10 cellular contexts compared by ENCODE assay signal in the genomic region with DNA sequence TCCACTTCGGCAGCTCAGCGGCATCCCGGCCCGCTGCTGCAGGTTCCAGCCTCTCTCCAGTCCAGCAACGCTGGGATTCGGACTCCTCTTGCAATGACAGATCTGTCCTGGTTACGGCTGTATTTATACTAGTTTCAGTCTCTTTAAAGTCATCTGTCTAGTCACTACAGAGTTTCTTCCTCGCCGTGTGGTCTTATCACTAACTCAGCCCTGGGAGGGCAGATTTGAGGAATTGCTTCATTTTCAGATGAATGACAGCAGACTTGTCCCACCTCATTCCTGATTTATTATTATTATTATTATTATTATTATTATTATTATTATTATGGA. TPM values are rescaled to one million over a fixed set of nuclear protein-coding genes. Genes with fewer than 3 reads are reported as not detected.
DNase-seq lines count a peak whose midpoint lies in the region; ATAC-seq and TF ChIP-seq lines count a peak whose summit lies in the region.
"Had no signal": no experiment of that assay in that cellular context is flagged by ENCODE, and none has a peak within 500 bp of the region (broad histone marks: within the 10 kb centered on the region; RNA-seq: fewer than 3 reads in every experiment).

No MANE protein-coding gene starts in this region.

- peak overlapping the region; percentile 73 for H3K4me3 Mint-ChIP-seq in activated naive CD4-positive, alpha-beta T cell treated with anti-CD3 and anti-CD28 coated beads, Interleukin-2, amount 10 ng/mL, durations not matched to agents 7 days and 5 days
- peak overlapping the region; percentile 55 for H3K4me3 Mint-ChIP-seq in activated naive CD8-positive, alpha-beta T cell treated with anti-CD3 and anti-CD28 coated beads, Interleukin-2, amount 50 U/mL, for 24 hours
- H3K4me3 Mint-ChIP-seq: dendritic cell treated with granulocyte-macrophage colony-stimulating factor and Interleukin-4, amounts not matched to agents 40 ng/mL and 50 ng/mL, for 4 days had no signal

- no peak for TF ChIP-seq CTCF in right lobe of liver (IDR thresholded peaks at IDR 0.05)
- no peak for TF ChIP-seq CTCF in upper lobe of left lung (IDR thresholded peaks at IDR 0.05)

- no peaks in the 10 kb centered on the region for H3K9me3 Mint-ChIP-seq in activated naive CD4-positive, alpha-beta T cell treated with anti-CD3 and anti-CD28 coated beads, Interleukin-2, amount 10 ng/mL, durations not matched to agents 7 days and 5 days
- H3K9me3 Mint-ChIP-seq in activated naive CD8-positive, alpha-beta T cell treated with anti-CD3 and anti-CD28 coated beads, Interleukin-2, amount 50 U/mL, for 24 hours, result no peaks in the 10 kb centered on the region
- H3K9me3 Mint-ChIP-seq: dendritic cell treated with granulocyte-macrophage colony-stimulating factor and Interleukin-4, amounts not matched to agents 40 ng/mL and 50 ng/mL, for 4 days had no signal

- 5% methylated on average over 2 of the region's 9 CpGs for WGBS in right lobe of liver (ENCODE audit: insufficient coverage, low coverage, low lambda C conversion rate, missing lambda C conversion rate)
- 7 to 9% methylated on average over 5 to 9 of the region's 9 CpGs for WGBS in upper lobe of left lung, 2 donors

- peaks cover 0 to 4% of the 10 kb centered on the region in 2 donors for H3K27me3 ChIP-seq in right lobe of liver
- H3K27me3 ChIP-seq in upper lobe of left lung, result peaks cover 0 to 18% (median 7%) of the 10 kb centered on the region in 4 donors

- no peak for ATAC-seq in activated naive CD8-positive, alpha-beta T cell treated with anti-CD3 and anti-CD28 coated beads, Interleukin-2, amount 50 U/mL, for 24 hours
- ATAC-seq in right lobe of liver (peak in 2 of 4 donors; percentile 10 to 17), upper lobe of left lung (ENCODE audit: low FRiP score in 2 of 2) (peak in 1 of 2 donors; percentile 1)

- peak overlapping the region; percentile 56 to 64 (median 59) for H3K4me3 ChIP-seq in right lobe of liver
- peak overlapping the region; percentile 18 to 81 (median 70) for H3K4me3 ChIP-seq in upper lobe of left lung

- TF ChIP-seq POLR2A in right lobe of liver (IDR thresholded peaks at IDR 0.05), result peak; percentile 9
- TF ChIP-seq POLR2A in upper lobe of left lung (IDR thresholded peaks at IDR 0.05), result no peak

- TF ChIP-seq EP300 in upper lobe of left lung (IDR thresholded peaks at IDR 0.05), result no peak

- H3K4me1 Mint-ChIP-seq in activated naive CD4-positive, alpha-beta T cell treated with anti-CD3 and anti-CD28 coated beads, Interleukin-2, amount 10 ng/mL, durations not matched to agents 7 days and 5 days, result peaks cover 30% of the 10 kb centered on the region
- peaks cover 15% of the 10 kb centered on the region for H3K4me1 Mint-ChIP-seq in activated naive CD8-positive, alpha-beta T cell treated with anti-CD3 and anti-CD28 coated beads, Interleukin-2, amount 50 U/mL, for 24 hours

- H3K27ac ChIP-seq in right lobe of liver, result no peak overlapping the region
- H3K27ac ChIP-seq in upper lobe of left lung, result no peak overlapping the region

- H3K36me3 Mint-ChIP-seq in activated naive CD4-positive, alpha-beta T cell treated with anti-CD3 and anti-CD28 coated beads, Interleukin-2, amount 10 ng/mL, durations not matched to agents 7 days and 5 days, result no peaks in the 10 kb centered on the region
- H3K36me3 Mint-ChIP-seq in activated naive CD8-positive, alpha-beta T cell treated with anti-CD3 and anti-CD28 coated beads, Interleukin-2, amount 50 U/mL, for 24 hours (ENCODE audit: low read depth), result no peaks in the 10 kb centered on the region

- H3K4me1 ChIP-seq in right lobe of liver, result peaks cover 0 to 17% (median 0%) of the 10 kb centered on the region in 4 donors
- peaks cover 12 to 32% (median 21%) of the 10 kb centered on the region in 4 donors for H3K4me1 ChIP-seq in upper lobe of left lung

- intact Hi-C loops in right lobe of liver (cut with DNase I), result no loop called here

- peaks cover 93% of the 10 kb centered on the region for H3K27me3 Mint-ChIP-seq in activated naive CD4-positive, alpha-beta T cell treated with anti-CD3 and anti-CD28 coated beads, Interleukin-2, amount 10 ng/mL, durations not matched to agents 7 days and 5 days
- H3K27me3 Mint-ChIP-seq in activated naive CD8-positive, alpha-beta T cell treated with anti-CD3 and anti-CD28 coated beads, Interleukin-2, amount 50 U/mL, for 24 hours, result peaks cover 75% of the 10 kb centered on the region

- H3K36me3 ChIP-seq in right lobe of liver (no peaks in the 10 kb centered on the region), upper lobe of left lung (no peaks in the 10 kb centered on the region)

- H3K9me3 ChIP-seq in right lobe of liver, result no peaks in the 10 kb centered on the region
- H3K9me3 ChIP-seq in upper lobe of left lung, result no peaks in the 10 kb centered on the region

- CTCF ChIA-PET in activated naive CD4-positive, alpha-beta T cell treated with anti-CD3 and anti-CD28 coated beads, Interleukin-2, amount 10 ng/mL, durations not matched to agents 7 days and 5 days (lab: Charles Lee), result no interaction called here

- DNase-seq in activated naive CD4-positive, alpha-beta T cell treated with anti-CD3 and anti-CD28 coated beads, Interleukin-2, amount 10 ng/mL, durations not matched to agents 7 days and 5 days, result no peak
- DNase-seq in activated naive CD4-positive, alpha-beta T cell treated with Interleukin-2 at 50 U/mL for 16 hours, result no peak
- no peak for DNase-seq in activated naive CD8-positive, alpha-beta T cell treated with anti-CD3 and anti-CD28 coated beads, Interleukin-2, amount 50 U/mL, for 24 hours
- DNase-seq in right lobe of liver (no peak), upper lobe of left lung (no peak), OCI-M2 (lab: John Stamatoyannopoulos, UW; ENCODE audit: unreplicated experiment) (no peak), NCI-H1092 (lab: John Stamatoyannopoulos, UW) (no peak)
- DNase-seq in activated CD4-positive, alpha-beta T cell treated with anti-CD3 and anti-CD28 coated beads, Interleukin-2, amount 50 U/mL, for 4 hours, result no peak
- DNase-seq: KBM-7 had no signal

- H3K27ac Mint-ChIP-seq in activated naive CD4-positive, alpha-beta T cell treated with anti-CD3 and anti-CD28 coated beads, Interleukin-2, amount 10 ng/mL, durations not matched to agents 7 days and 5 days, result no peak overlapping the region
- no peak overlapping the region for H3K27ac Mint-ChIP-seq in activated naive CD8-positive, alpha-beta T cell treated with anti-CD3 and anti-CD28 coated beads, Interleukin-2, amount 50 U/mL, for 24 hours
- H3K27ac Mint-ChIP-seq: dendritic cell treated with granulocyte-macrophage colony-stimulating factor and Interleukin-4, amounts not matched to agents 40 ng/mL and 50 ng/mL, for 4 days had no signal

RNA-seq across cellular contexts. Expression of gene KLHL29, which starts 2.2 kb away (rescaled TPM):
- 10 to 100 TPM in 2 of 6 experiments, 1 to 10 TPM in 4; 1.2 to 10.2 (median 6.4) TPM for total RNA-seq in right lobe of liver
- 10 to 100 TPM in 5 of 6 donors, 1 to 10 TPM in 1; 8.6 to 34.4 (median 18.2) TPM for total RNA-seq in upper lobe of left lung
